13 cellular contexts compared by ENCODE assay signal in genomic region chr14:31388687-31389413, GRCh38. TPM values are rescaled to one million over a fixed set of nuclear protein-coding genes. Genes with fewer than 3 reads are reported as not detected.
DNase-seq lines count a peak whose midpoint lies in the region; ATAC-seq, FAIRE-seq and TF ChIP-seq lines count a peak whose summit lies in the region.
"Had no signal": no experiment of that assay in that cellular context is flagged by ENCODE, and none has a peak within 500 bp of the region (broad histone marks: within the 10 kb centered on the region; RNA-seq: fewer than 3 reads in every experiment).

No MANE protein-coding gene starts in this region.

- SMC1A ChIA-PET in GM12878 (lab: Charles Lee; ENCODE audit: uncharacterized antibody, unreplicated experiment): interaction anchor here (0.8 to 1.2 kb wide), 2 partner anchors 24 to 261 kb away, joined by 3 read pairs; no protein-coding TSS in a partner anchor

- H3K36me3 ChIP-seq in GM12878 (ENCODE audit: control insufficient read depth in 2 of 2, insufficient read depth in 2 of 2, low read length in 1 of 2): peaks cover 0 to 2% of the 10 kb centered on the region in 2 experiments; a peak in 1 of 4 replicates
- peaks cover 45% of the 10 kb centered on the region for H3K36me3 ChIP-seq in mesodermal cell (ENCODE audit: control insufficient read depth, insufficient read depth, low read length)

- H3K4me1 ChIP-seq in GM12878 (ENCODE audit: control insufficient read depth, insufficient read depth, low read length) (peaks cover 7% of the 10 kb centered on the region; the same call in 1 of the 2 replicates), mesodermal cell (ENCODE audit: control insufficient read depth, insufficient read depth, low read length, poor library complexity, severe bottlenecking) (no peaks in the 10 kb centered on the region)

- peak overlapping the region; percentile 53 for H3K4me2 ChIP-seq in GM12878 (ENCODE audit: control insufficient read depth, insufficient read depth)

- no peak overlapping the region for H3K4me3 Mint-ChIP-seq in WTC11
- H3K4me3 Mint-ChIP-seq: activated naive CD4-positive, alpha-beta T cell treated with anti-CD3 and anti-CD28 coated beads, Interleukin-2, amount 10 ng/mL, durations not matched to agents 7 days and 5 days; CD8-positive, alpha-beta T cell had no signal

- TF ChIP-seq RAD21 in GM12878 (IDR thresholded peaks at IDR 0.05; ENCODE audit: insufficient read depth, low read depth, low read length): no peak

- RAD21 ChIA-PET in GM12878 (lab: Charles Lee; ENCODE audit: unreplicated experiment): interaction anchor here (0.8 kb wide), 1 partner anchor 32 kb away, joined by 3 read pairs; the partner anchor contains the start of gene HEATR5A

- H3K4me1 Mint-ChIP-seq in WTC11: no peaks in the 10 kb centered on the region

- peaks cover 4% of the 10 kb centered on the region; the same call in 1 of the 2 replicates for H3K36me3 Mint-ChIP-seq in WTC11

- H3K27ac ChIP-seq in GM12878 (ENCODE audit: control insufficient read depth, insufficient read depth) (no peak overlapping the region), mesodermal cell (ENCODE audit: low read depth, low read length, severe bottlenecking) (peak overlapping the region; percentile 46), coronary artery (no peak overlapping the region)

- peak; percentile 35 for FAIRE-seq in GM19239 (lab: Jason Lieb, UNC)
- FAIRE-seq in GM12878 (lab: Jason Lieb, UNC): no peak

- peak; percentile 81 for DNase-seq in CD1c-positive myeloid dendritic cell (ENCODE audit: extremely low spot score)
- DNase-seq in GM19239 (ENCODE audit: insufficient read length, low spot score): no peak
- no peak for DNase-seq in GM12878 (ENCODE audit: low read depth, low spot score)
- no peak for DNase-seq in coronary artery (ENCODE audit: low spot score)
- no peak for DNase-seq in WTC11 (ENCODE audit: low spot score)
- DNase-seq: activated naive CD4-positive, alpha-beta T cell treated with anti-CD3 and anti-CD28 coated beads, Interleukin-2, amount 10 ng/mL, durations not matched to agents 7 days and 5 days; CD8-positive, alpha-beta T cell; midbrain; NCI-H446 had no signal

- no peaks in the 10 kb centered on the region for H4K20me1 ChIP-seq in GM12878 (ENCODE audit: control insufficient read depth, insufficient read depth)

- TF ChIP-seq CTCF in GM12878 (IDR thresholded peaks at IDR 0.05 in 2 of 3, conservative IDR thresholded peaks at IDR 0.05 in 1 of 3; ENCODE audit: control insufficient read depth in 2 of 3, extremely low read depth in 1 of 3, insufficient read depth in 1 of 3, low read depth in 3 of 3, low read length in 3 of 3) (no peak), coronary artery (IDR thresholded peaks at IDR 0.05) (no peak), WTC11 (IDR thresholded peaks at IDR 0.05) (no peak)

- H3K9me3 ChIP-seq in GM12878 (replicated peaks; ENCODE audit: control insufficient read depth, insufficient read depth, low read length) (no peaks in the 10 kb centered on the region), mesodermal cell (ENCODE audit: control insufficient read depth, low read length) (no peaks in the 10 kb centered on the region)

- H3K9me3 Mint-ChIP-seq in WTC11: no peaks in the 10 kb centered on the region
- H3K9me3 Mint-ChIP-seq: activated naive CD4-positive, alpha-beta T cell treated with anti-CD3 and anti-CD28 coated beads, Interleukin-2, amount 10 ng/mL, durations not matched to agents 7 days and 5 days; CD8-positive, alpha-beta T cell had no signal

- CTCF ChIA-PET in GM12878 (lab: Yijun Ruan, JAX) (no interaction called here), WTC11 (lab: Charles Lee) (interaction anchor here (1.4 kb wide), 1 partner anchor 31 kb away, joined by 4 read pairs; the partner anchor contains the start of gene HEATR5A)

- H2AFZ ChIP-seq in GM12878 (ENCODE audit: control insufficient read depth, low read depth, low read length): no peak overlapping the region

- 16% methylated on average over 5 of the region's 5 CpGs for WGBS in GM12878 (ENCODE audit: insufficient coverage, insufficient replicate concordance, low lambda C conversion rate, missing lambda C conversion rate)
- WGBS in mesodermal cell (ENCODE audit: insufficient coverage in 2 of 2), 2 experiments: 80% methylated on average over 1 of the region's 5 CpGs; no CpG with 5 or more reads in 1 of the 2 experiments

- no peak for TF ChIP-seq EP300 in GM12878 (IDR thresholded peaks at IDR 0.05; ENCODE audit: borderline replicate concordance in 1 of 2, control insufficient read depth in 1 of 2, low read depth in 2 of 2, low read length in 2 of 2)

- intact Hi-C loops in GM12878 (cut with micrococcal nuclease; ENCODE audit: unreplicated experiment): no loop called here

- H3K9ac ChIP-seq in GM12878 (ENCODE audit: control insufficient read depth, insufficient read depth, low read length): no peak overlapping the region

- no peak for TF ChIP-seq POLR2A in GM12878 (IDR thresholded peaks at IDR 0.05; ENCODE audit: low read depth, low read length)

- H3K79me2 ChIP-seq in GM12878 (ENCODE audit: control insufficient read depth, insufficient read depth, low read length): no peaks in the 10 kb centered on the region

- POLR2A ChIA-PET in GM12878 (lab: Charles Lee): no interaction called here
- POLR2A ChIA-PET in WTC11 (lab: Charles Lee): no interaction called here

- no peak overlapping the region for H3K27ac Mint-ChIP-seq in WTC11
- H3K27ac Mint-ChIP-seq: activated naive CD4-positive, alpha-beta T cell treated with anti-CD3 and anti-CD28 coated beads, Interleukin-2, amount 10 ng/mL, durations not matched to agents 7 days and 5 days; CD8-positive, alpha-beta T cell had no signal

- in situ Hi-C loops in GM12878 (cut with MboI): no loop called here

- no TSS peak for BruUV-seq in GM12878 (replicated peaks; lab: Mats Ljungman, UMichigan)

- no peaks in the 10 kb centered on the region for H3K27me3 ChIP-seq in GM12878 (replicated peaks in 1 of 2; ENCODE audit: control insufficient read depth in 2 of 2, insufficient read depth in 2 of 2, low read length in 1 of 2)

- no peaks in the 10 kb centered on the region for H3K27me3 Mint-ChIP-seq in WTC11 (ENCODE audit: low read depth)
- H3K27me3 Mint-ChIP-seq: activated naive CD4-positive, alpha-beta T cell treated with anti-CD3 and anti-CD28 coated beads, Interleukin-2, amount 10 ng/mL, durations not matched to agents 7 days and 5 days had no signal

- H3K4me3 ChIP-seq in GM12878: no peak overlapping the region
- H3K4me3 ChIP-seq in mesodermal cell (ENCODE audit: extremely low read depth, insufficient read depth, low read length, poor library complexity, severe bottlenecking): no peak overlapping the region
- H3K4me3 ChIP-seq in coronary artery: no peak overlapping the region

- ATAC-seq in GM12878 (peak; percentile 47), WTC11 (no peak), GM21515 (IDR thresholded peaks at IDR 0.05; ENCODE audit: unreplicated experiment) (no peak), HG03095 (IDR thresholded peaks at IDR 0.05; ENCODE audit: unreplicated experiment) (no peak)
- ATAC-seq: CD8-positive, alpha-beta T cell; sciatic nerve had no signal

TF ChIP-seq in GM12878, 131 proteins besides CTCF, POLR2A, EP300 and RAD21:
- peak; percentile 49; the same call in 1 of the 2 replicates for TF ChIP-seq TCF7 (IDR thresholded peaks at IDR 0.05; ENCODE audit: borderline replicate concordance)
- TF ChIP-seq EED (IDR thresholded peaks at IDR 0.05; ENCODE audit: low read depth): peak; percentile 62
- peak; percentile 52; the same call in 1 of the 2 replicates for TF ChIP-seq NFIC (IDR thresholded peaks at IDR 0.05; ENCODE audit: low read depth, low read length)
- peak; percentile 81 for TF ChIP-seq NR2F1 (conservative IDR thresholded peaks at IDR 0.05)
- TF ChIP-seq ZZZ3 (IDR thresholded peaks at IDR 0.05; ENCODE audit: control insufficient read depth, insufficient read length, low read depth): no peak
- TF ChIP-seq NR2C1 (IDR thresholded peaks at IDR 0.05): peak; percentile 65
- peak in 1 of 2 experiments; percentile 29; a peak in 1 of 4 replicates for TF ChIP-seq IKZF2 (IDR thresholded peaks at IDR 0.05)
- peak; percentile 75 for TF ChIP-seq JUNB (IDR thresholded peaks at IDR 0.05)
- no peak for TF ChIP-seq ZNF217 (IDR thresholded peaks at IDR 0.05)

TF ChIP-seq in WTC11, 78 proteins besides CTCF, POLR2A, EP300 and RAD21 (continues in another document):
- TF ChIP-seq, protein P1, sequence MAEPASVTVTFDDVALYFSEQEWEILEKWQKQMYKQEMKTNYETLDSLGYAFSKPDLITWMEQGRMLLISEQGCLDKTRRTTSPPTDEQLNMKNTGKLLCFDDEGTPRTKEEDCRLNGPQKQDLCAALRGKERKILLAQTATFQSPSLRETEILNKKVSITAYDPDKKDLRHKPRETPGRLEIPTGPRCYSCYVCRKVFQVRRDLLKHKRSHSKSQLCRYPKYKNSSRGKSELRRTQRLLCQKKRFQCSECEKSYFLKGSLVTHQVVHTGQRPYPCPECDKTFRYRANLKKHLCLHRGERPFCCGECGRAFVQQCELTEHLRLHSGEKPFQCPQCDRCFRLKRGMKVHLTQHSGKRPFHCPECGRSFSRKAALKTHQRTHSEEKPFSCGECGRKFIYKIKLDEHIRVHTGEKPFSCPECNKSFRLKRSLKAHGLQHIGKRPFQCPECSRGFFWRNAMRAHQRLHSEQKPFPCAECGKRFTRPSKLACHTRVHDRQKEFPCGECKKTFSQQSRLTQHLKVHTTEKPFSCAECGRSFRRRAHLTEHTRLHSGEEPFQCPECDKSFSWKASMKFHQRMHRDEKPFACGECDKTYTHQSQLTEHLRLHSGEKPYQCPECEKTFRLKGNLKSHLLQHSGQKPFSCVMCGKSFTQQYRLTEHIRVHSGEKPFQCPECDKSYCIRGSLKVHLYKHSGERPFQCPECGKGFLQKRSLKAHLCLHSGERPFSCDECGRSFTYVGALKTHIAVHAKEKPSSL (CRISPR knock-in tag; conservative IDR thresholded peaks at IDR 0.05): no peak
- no peak for TF ChIP-seq SOX15 (CRISPR knock-in tag; IDR thresholded peaks at IDR 0.05)

RNA-seq across cellular contexts. Expression of gene HEATR5A, which starts 31.5 kb away (rescaled TPM):
- total RNA-seq in GM12878 (2013; cell fraction: nucleolus; rRNA removed): 24.3 and 36.7 TPM in 2 replicates
- 9.3 and 11.5 TPM in 2 replicates for total RNA-seq in GM12878 (2014; rRNA removed)
- total RNA-seq in GM12878 (2014; rRNA removed; fragmentation: Illumina TruSeq; extraction: Trizol): 9.7 and 10.1 TPM in 2 replicates
- 11.6 and 13.4 TPM in 2 replicates for total RNA-seq in GM12878 (2021)
- 4.7 TPM for polyA plus RNA-seq in GM12878 (2011; ENCODE audit: low read depth)
- polyA plus RNA-seq in GM12878 (2011; rRNA removed): 14.2 and 19.6 TPM in 2 replicates
- polyA plus RNA-seq in GM12878 (2011; cell fraction: cytosol; rRNA removed): 6.5 and 6.7 TPM in 2 replicates
- polyA plus RNA-seq in GM12878 (2011; cell fraction: nucleus; rRNA removed): 5.0 and 6.2 TPM in 2 replicates
- 4.2 and 6.6 TPM in 2 replicates for polyA plus RNA-seq in GM12878 (2012)
- polyA plus RNA-seq in GM12878 (2014; fragmentation: Illumina TruSeq; extraction: Trizol): 6.6 and 8.8 TPM in 2 replicates
- 10 to 100 TPM; 25.4 to 37.1 TPM for polyA plus RNA-seq in GM12878 (2014; fragmentation: Nextera tagmentation; extraction: Ambion mirVana)
- 4.7 and 5.1 TPM in 2 replicates for polyA plus RNA-seq in GM12878 (2014; rRNA removed)
- polyA plus RNA-seq in GM12878 (2016; fragmentation: Nextera tagmentation; extraction: Ambion mirVana): 10 to 100 TPM; 19.2 to 20.9 TPM
- polyA minus RNA-seq in GM12878 (2011; rRNA and poly(A)+ RNA removed): 18.8 and 22.4 TPM in 2 replicates
- polyA minus RNA-seq in GM12878 (2011; cell fraction: cytosol; rRNA and poly(A)+ RNA removed): 5.7 and 5.9 TPM in 2 replicates
- 6.8 and 16.1 TPM in 2 replicates for polyA minus RNA-seq in GM12878 (2011; cell fraction: nucleus; rRNA and poly(A)+ RNA removed)
- 18.6 TPM for polyA plus RNA-seq in mesodermal cell (2013, experiment 1 of 2)
- polyA plus RNA-seq in mesodermal cell (2013, experiment 2 of 2): 18.8 TPM
- 29.6 to 36.2 TPM (median 31.6 TPM) in 3 replicates for total RNA-seq in WTC11 (2021)
